8 cellular contexts compared by ENCODE assay signal in genomic region chr10:132448248-132448731, GRCh38. TPM values are rescaled to one million over a fixed set of nuclear protein-coding genes. Genes with fewer than 3 reads are reported as not detected.
A peak's percentile ranks its signal among the peaks of the same experiment; 100 is the strongest.
DNase-seq lines count a peak whose midpoint lies in the region; ATAC-seq lines count a peak whose summit lies in the region.

No MANE protein-coding gene starts in this region.

- peaks cover 3 to 15% (median 8%) of the 10 kb centered on the region in 3 donors for H3K27me3 Mint-ChIP-seq in immature natural killer cell (ENCODE audit: low read depth in 3 of 3)

- ATAC-seq in GM21360 (IDR thresholded peaks at IDR 0.05; ENCODE audit: unreplicated experiment) = no peak

- peaks cover 32% of the 10 kb centered on the region for H3K4me1 ChIP-seq in NT2/D1 (ENCODE audit: insufficient read depth, insufficient read length)

- no peaks in the 10 kb centered on the region for H3K36me3 ChIP-seq in NT2/D1 (ENCODE audit: insufficient read depth, insufficient read length, low read length)

- peak overlapping the region; percentile 95 to 99 (median 96) for H3K27ac Mint-ChIP-seq in immature natural killer cell

- peak overlapping the region; percentile 62 to 80 (median 66) for H3K4me3 Mint-ChIP-seq in immature natural killer cell

- H3K9me3 ChIP-seq in NT2/D1 (ENCODE audit: insufficient read depth, low read length) = no peaks in the 10 kb centered on the region

- no peak overlapping the region for H3K4me3 ChIP-seq in NT2/D1 (ENCODE audit: insufficient read length, low read depth)

- peak overlapping the region; percentile 64 for H3K9ac ChIP-seq in NT2/D1 (ENCODE audit: insufficient read length, low read depth)

- peak; percentile 25 for DNase-seq in DMS 273 (lab: John Stamatoyannopoulos, UW; ENCODE audit: unreplicated experiment)
- no peak for DNase-seq in DMS 273 treated with DMSO at 0.1 percent for 48 hours (lab: John Stamatoyannopoulos, UW)
- DNase-seq in NT2/D1 (ENCODE audit: low read depth, low spot score) = no peak
- DNase-seq in activated effector memory CD4-positive, alpha-beta T cell treated with anti-CD3 and anti-CD28 coated beads, Interleukin-2, amount 50 U/mL, for 16 hours = peak; percentile 75
- DNase-seq in immature natural killer cell = peak; percentile 76 to 81 (median 80)
- peak; percentile 58 to 59 for DNase-seq in stimulated activated CD8-positive, alpha-beta memory T cell treated with anti-CD3 and anti-CD28 coated beads, Interleukin-15, amount 100 ng/mL, for 48 hours (ENCODE audit: low read depth in 2 of 2)
- no peak for DNase-seq in effector CD4-positive, alpha-beta T cell

- no peaks in the 10 kb centered on the region for H3K27me3 ChIP-seq in NT2/D1 (ENCODE audit: insufficient read depth, insufficient read length)

- no peaks in the 10 kb centered on the region for H3K36me3 Mint-ChIP-seq in immature natural killer cell

- no peaks in the 10 kb centered on the region for H3K9me3 Mint-ChIP-seq in immature natural killer cell

- peaks cover 24 to 41% of the 10 kb centered on the region in 2 donors for H3K4me1 Mint-ChIP-seq in immature natural killer cell

RNA-seq across cellular contexts. Expression of gene PWWP2B, which starts 51.3 kb away (rescaled TPM):
- 1 to 10 TPM; 4.0 to 7.3 (median 4.3) TPM for polyA plus RNA-seq in immature natural killer cell

Comparison
In these comparisons a context has a peak if more than half of its experiments do, and no peak if none do; other contexts are left out.
1. DNase-seq: peak in DMS 273 (single experiment), activated effector memory CD4-positive, alpha-beta T cell treated with anti-CD3 and anti-CD28 coated beads, Interleukin-2, amount 50 U/mL, for 16 hours (single experiment), immature natural killer cell (3 of 3) and stimulated activated CD8-positive, alpha-beta memory T cell treated with anti-CD3 and anti-CD28 coated beads, Interleukin-15, amount 100 ng/mL, for 48 hours (2 of 2); none in DMS 273 treated with DMSO at 0.1 percent for 48 hours (single experiment), NT2/D1 (single experiment) and effector CD4-positive, alpha-beta T cell (single experiment).